Comparison of ENCODE assay signal across 8 cellular contexts in the genomic region with DNA sequence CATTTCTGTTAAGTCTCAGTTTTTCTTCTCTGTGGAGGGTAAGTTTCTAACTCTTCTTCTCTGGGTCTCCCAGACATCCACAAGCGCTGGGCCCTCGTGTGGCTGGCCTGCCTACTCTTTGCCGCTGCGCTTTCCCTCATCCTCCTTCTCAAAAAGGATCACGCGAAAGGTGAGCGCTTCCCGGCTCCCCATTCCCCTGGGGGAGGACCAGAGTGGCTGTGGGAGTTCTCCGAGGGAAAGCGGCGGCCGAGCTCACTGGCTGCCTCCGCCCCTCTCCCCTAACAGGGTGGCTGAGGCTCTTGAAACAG. TPM values are rescaled to one million over a fixed set of nuclear protein-coding genes. Genes with fewer than 3 reads are reported as not detected.
DNase-seq lines count a peak whose midpoint lies in the region; ATAC-seq and TF ChIP-seq lines count a peak whose summit lies in the region.

No MANE protein-coding gene starts in this region.

- in situ Hi-C loops in transverse colon (cut with MboI; ENCODE audit: low pct_ligation_motif_present in 1 of 4, low pct_unique_long_range_greater_than_20kb in 1 of 4, low sequenced_read_pairs in 3 of 4) = no loop called here

- intact Hi-C loops in activated naive CD4-positive, alpha-beta T cell treated with anti-CD3 and anti-CD28 coated beads for 36 hours (cut with micrococcal nuclease) = loop anchor here (1.0 to 5.0 kb wide), 5 partner anchors 88 to 580 kb away; a partner anchor contains a TSS
- intact Hi-C loops in body of pancreas (cut with DNase I) (no loop called here), transverse colon (cut with DNase I; ENCODE audit: low total_unique reads) (no loop called here)

- H3K27me3 ChIP-seq in body of pancreas = no peaks in the 10 kb centered on the region
- no peaks in the 10 kb centered on the region for H3K27me3 ChIP-seq in mesenchymal stem cell (ENCODE audit: control insufficient read depth in 1 of 2, insufficient read depth in 1 of 2, low read length in 2 of 2)
- no peaks in the 10 kb centered on the region for H3K27me3 ChIP-seq in transverse colon

- H3K4ac ChIP-seq in mesenchymal stem cell (ENCODE audit: low read depth in 1 of 2, low read length in 2 of 2) = peak overlapping the region; percentile 86 to 92

- no peaks in the 10 kb centered on the region for H3K27me3 Mint-ChIP-seq in activated naive CD4-positive, alpha-beta T cell treated with anti-CD3 and anti-CD28 coated beads for 36 hours (ENCODE audit: low read depth)

- CTCF ChIA-PET in activated naive CD4-positive, alpha-beta T cell treated with anti-CD3 and anti-CD28 coated beads for 36 hours (lab: Charles Lee) = interaction anchor here (0.6 to 3.5 kb wide), 31 partner anchors 10 to 389 kb away, joined by 3 to 19 read pairs (median 4); a partner anchor contains a TSS

- peak overlapping the region; percentile 63 for H2BK15ac ChIP-seq in mesenchymal stem cell (ENCODE audit: low read depth, poor library complexity, severe bottlenecking)

- TF ChIP-seq CTCF in body of pancreas (IDR thresholded peaks at IDR 0.05) (no peak), transverse colon (IDR thresholded peaks at IDR 0.05) (no peak)

- H3K36me3 Mint-ChIP-seq in activated naive CD4-positive, alpha-beta T cell treated with anti-CD3 and anti-CD28 coated beads for 36 hours (ENCODE audit: low read depth) = peaks cover 3% of the 10 kb centered on the region

- H3K9ac ChIP-seq in mesenchymal stem cell (ENCODE audit: low read length) = peak overlapping the region; percentile 83

- DNase-seq in activated naive CD4-positive, alpha-beta T cell treated with anti-CD3 and anti-CD28 coated beads for 36 hours = no peak
- DNase-seq in activated naive CD4-positive, alpha-beta T cell treated with Interleukin-2 at 50 U/mL for 16 hours = no peak
- DNase-seq in body of pancreas (no peak), mesenchymal stem cell (no peak), transverse colon (no peak), T1000 (lab: John Stamatoyannopoulos, UW) (no peak)

- peak overlapping the region in 1 of 2 experiments; percentile 65 for H3K23ac ChIP-seq in mesenchymal stem cell (ENCODE audit: low read length in 2 of 2)

- H3K36me3 ChIP-seq in body of pancreas (replicated peaks in 1 of 2; ENCODE audit: insufficient read depth in 1 of 2, low read depth in 2 of 2) (no peaks in the 10 kb centered on the region), mesenchymal stem cell (ENCODE audit: control insufficient read depth in 1 of 2, insufficient read depth in 2 of 2, low read depth in 1 of 2, low read length in 2 of 2) (peaks cover 30 to 42% of the 10 kb centered on the region in 2 experiments), transverse colon (no peaks in the 10 kb centered on the region)

- peaks cover 35% of the 10 kb centered on the region for H3K4me1 ChIP-seq in body of pancreas
- peaks cover 23% of the 10 kb centered on the region for H3K4me1 ChIP-seq in mesenchymal stem cell (ENCODE audit: control insufficient read depth, insufficient read depth, low read depth, low read length)
- peaks cover 11 to 35% (median 27%) of the 10 kb centered on the region in 4 donors for H3K4me1 ChIP-seq in transverse colon

- H3K14ac ChIP-seq in mesenchymal stem cell (ENCODE audit: low read length in 2 of 2) = no peak overlapping the region

- WGBS in body of pancreas, 2 donors = 3 to 7% methylated on average over 7 to 13 of the region's 13 CpGs
- 19% methylated on average over 9 of the region's 13 CpGs for WGBS in mesenchymal stem cell
- WGBS in transverse colon (ENCODE audit: low coverage in 1 of 2), 2 donors = 3% methylated on average over 13 of the region's 13 CpGs; no CpG with 5 or more reads in 1 of the 2 donors

- H3K18ac ChIP-seq in mesenchymal stem cell (ENCODE audit: low read depth in 1 of 2, low read length in 2 of 2) = peak overlapping the region; percentile 59 to 74

- H3K4me1 Mint-ChIP-seq in activated naive CD4-positive, alpha-beta T cell treated with anti-CD3 and anti-CD28 coated beads for 36 hours (ENCODE audit: low read depth) = peaks cover 28% of the 10 kb centered on the region

- peak overlapping the region in 1 of 2 experiments; percentile 67 for H2BK12ac ChIP-seq in mesenchymal stem cell (ENCODE audit: low read length in 2 of 2)

- ATAC-seq in body of pancreas = no peak
- ATAC-seq in HG02884 (IDR thresholded peaks at IDR 0.05; ENCODE audit: unreplicated experiment) = no peak
- no peak for ATAC-seq in HG02610 (IDR thresholded peaks at IDR 0.05; ENCODE audit: unreplicated experiment)

- no peak overlapping the region for H2BK120ac ChIP-seq in mesenchymal stem cell (ENCODE audit: low read depth, low read length)

- H3K79me1 ChIP-seq in mesenchymal stem cell (replicated peaks; ENCODE audit: low read length, poor library complexity, severe bottlenecking) = peaks cover 21% of the 10 kb centered on the region

- H2AK5ac ChIP-seq in mesenchymal stem cell (ENCODE audit: low read length, severe bottlenecking) = no peak overlapping the region

- no peak for TF ChIP-seq EP300 in transverse colon (IDR thresholded peaks at IDR 0.05; ENCODE audit: low read depth)

- peak overlapping the region; percentile 77 to 97 (median 90) for H3K27ac ChIP-seq in body of pancreas
- peak overlapping the region; percentile 72 for H3K27ac ChIP-seq in mesenchymal stem cell (ENCODE audit: low read length, poor library complexity, severe bottlenecking)
- peak overlapping the region; percentile 90 to 100 (median 96) for H3K27ac ChIP-seq in transverse colon

- no peak overlapping the region for H4K91ac ChIP-seq in mesenchymal stem cell (ENCODE audit: low read length)

- no peak overlapping the region for H2AFZ ChIP-seq in mesenchymal stem cell (ENCODE audit: low read depth, low read length)

- H3K9me3 ChIP-seq in body of pancreas (no peaks in the 10 kb centered on the region), mesenchymal stem cell (ENCODE audit: control insufficient read depth, low read length) (no peaks in the 10 kb centered on the region), transverse colon (no peaks in the 10 kb centered on the region)

- H3K4me3 ChIP-seq in body of pancreas (peak overlapping the region; percentile 43 to 50), mesenchymal stem cell (ENCODE audit: insufficient read depth in 1 of 2, low read depth in 1 of 2, low read length in 2 of 2) (peak overlapping the region in 1 of 2 experiments; percentile 87), transverse colon (peak overlapping the region; percentile 64 to 94 (median 86))

- H3K27ac Mint-ChIP-seq in activated naive CD4-positive, alpha-beta T cell treated with anti-CD3 and anti-CD28 coated beads for 36 hours = peak overlapping the region; percentile 85

- peak overlapping the region; percentile 91 for H4K8ac ChIP-seq in mesenchymal stem cell (ENCODE audit: low read length)

- H3K4me3 Mint-ChIP-seq in activated naive CD4-positive, alpha-beta T cell treated with anti-CD3 and anti-CD28 coated beads for 36 hours = peak overlapping the region; percentile 90

- no peaks in the 10 kb centered on the region for H3K9me3 Mint-ChIP-seq in activated naive CD4-positive, alpha-beta T cell treated with anti-CD3 and anti-CD28 coated beads for 36 hours

- TF ChIP-seq POLR2A in body of pancreas (IDR thresholded peaks at IDR 0.05) (no peak), transverse colon (IDR thresholded peaks at IDR 0.05) (no peak)

- peak overlapping the region; percentile 100 for H3K4me2 ChIP-seq in mesenchymal stem cell (ENCODE audit: low read length, poor library complexity, severe bottlenecking)

- no peak overlapping the region for H2BK5ac ChIP-seq in mesenchymal stem cell (ENCODE audit: low read depth, low read length, poor library complexity, severe bottlenecking)

RNA-seq across cellular contexts. Expression of a gene that starts 1.1 kb away (rescaled TPM):
- 10 to 100 TPM; 15.7 to 19.9 TPM for total RNA-seq in activated naive CD4-positive, alpha-beta T cell treated with anti-CD3 and anti-CD28 coated beads for 36 hours
- 10 to 100 TPM; 19.8 to 23.6 TPM for total RNA-seq in body of pancreas
- polyA plus RNA-seq in mesenchymal stem cell (2013, experiment 1 of 2) = 13.7 TPM
- 14.3 TPM for polyA plus RNA-seq in mesenchymal stem cell (2013, experiment 2 of 2)
- 10 to 100 TPM in 3 of 4 donors, 1 to 10 TPM in 1; 7.1 to 36.8 (median 18.9) TPM for total RNA-seq in transverse colon

RNA-seq across cellular contexts. Expression of a gene that starts 15.6 kb away (rescaled TPM):
- under 1 TPM; 0.21 to 0.44 TPM for total RNA-seq in activated naive CD4-positive, alpha-beta T cell treated with anti-CD3 and anti-CD28 coated beads for 36 hours
- total RNA-seq in body of pancreas = 10 to 100 TPM; 40.7 to 60.3 TPM
- 31.0 TPM for polyA plus RNA-seq in mesenchymal stem cell (2013, experiment 1 of 2)
- 31.2 TPM for polyA plus RNA-seq in mesenchymal stem cell (2013, experiment 2 of 2)
- total RNA-seq in transverse colon = 10 to 100 TPM; 61.1 to 74.4 (median 67.1) TPM

RNA-seq across cellular contexts. Expression of a gene that starts 19.7 kb away (rescaled TPM):
- 1 to 10 TPM; 5.8 to 6.7 TPM for total RNA-seq in activated naive CD4-positive, alpha-beta T cell treated with anti-CD3 and anti-CD28 coated beads for 36 hours
- total RNA-seq in body of pancreas = 1 to 10 TPM; 3.9 to 4.3 TPM
- polyA plus RNA-seq in mesenchymal stem cell (2013, experiment 1 of 2) = 2.9 TPM
- polyA plus RNA-seq in mesenchymal stem cell (2013, experiment 2 of 2) = 2.9 TPM
- 1 to 10 TPM in 3 of 4 donors, under 1 TPM in 1; 0.20 to 3.0 (median 1.6) TPM for total RNA-seq in transverse colon

RNA-seq across cellular contexts. Expression of a gene that starts 29.8 kb away (rescaled TPM):
- total RNA-seq in activated naive CD4-positive, alpha-beta T cell treated with anti-CD3 and anti-CD28 coated beads for 36 hours = under 1 TPM; 0.24 to 0.25 TPM
- 10 to 100 TPM; 10.9 to 18.2 TPM for total RNA-seq in body of pancreas
- 1.0 TPM for polyA plus RNA-seq in mesenchymal stem cell (2013, experiment 1 of 2)
- polyA plus RNA-seq in mesenchymal stem cell (2013, experiment 2 of 2) = 0.68 TPM
- total RNA-seq in transverse colon = 100 to 1,000 TPM in 2 of 4 donors, 10 to 100 TPM in 2; 81.5 to 178 (median 108) TPM

RNA-seq across cellular contexts. Expression of a gene that starts 42.1 kb away (rescaled TPM):
- 10 to 100 TPM; 11.7 to 13.6 TPM for total RNA-seq in activated naive CD4-positive, alpha-beta T cell treated with anti-CD3 and anti-CD28 coated beads for 36 hours
- 10 to 100 TPM in 1 of 2 donors, 1 to 10 TPM in 1; 5.6 to 19.7 TPM for total RNA-seq in body of pancreas
- polyA plus RNA-seq in mesenchymal stem cell (2013, experiment 1 of 2) = 23.3 TPM
- polyA plus RNA-seq in mesenchymal stem cell (2013, experiment 2 of 2) = 22.6 TPM
- 10 to 100 TPM in 3 of 4 donors, 1 to 10 TPM in 1; 5.8 to 73.0 (median 28.5) TPM for total RNA-seq in transverse colon

Comparison
In these comparisons a context has a peak if more than half of its experiments do, and no peak if none do; other contexts are left out.
1. RNA of a gene that starts 15.6 kb away (total RNA-seq): 61.1 to 74.4 TPM in transverse colon and 40.7 to 60.3 TPM in body of pancreas; 0.21 to 0.44 TPM in activated naive CD4-positive, alpha-beta T cell treated with anti-CD3 and anti-CD28 coated beads for 36 hours; every median in the first group is over 10 times any median in the second.
2. Peak in every context shown above with its lines, with median percentiles within 50 percentile points of each other: H3K27ac ChIP-seq.